Comparison of ENCODE assay signal across 25 cellular contexts in the genomic region with DNA sequence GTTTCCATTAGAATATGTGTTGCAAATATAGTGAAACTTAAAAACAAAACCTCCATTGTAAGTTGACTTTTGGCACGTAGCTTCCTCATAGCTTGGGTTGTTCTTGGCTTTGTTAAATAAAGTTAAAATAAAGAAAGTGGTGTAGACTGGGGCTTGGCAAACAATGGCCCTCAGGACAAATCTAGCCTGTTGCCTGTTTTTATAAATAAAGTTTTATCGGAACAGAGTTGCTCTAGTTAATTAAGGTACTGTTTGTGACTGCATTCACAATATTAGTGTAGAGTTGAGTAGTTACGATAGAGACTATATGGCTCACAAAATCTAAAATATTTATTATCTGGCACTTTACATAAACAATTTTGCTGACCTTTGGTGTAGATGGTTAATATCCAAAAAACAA.
"Had no signal": no experiment of that assay in that cellular context is flagged by ENCODE, and none has a peak within 500 bp of the region (broad histone marks: within the 10 kb centered on the region; RNA-seq: fewer than 3 reads in every experiment).

No MANE protein-coding gene starts in this region.

- FAIRE-seq: endothelial cell of umbilical vein, keratinocyte had no signal

- H3K4me1 ChIP-seq: spleen had no signal

- H3K9me3 ChIP-seq: colonic mucosa, esophagus muscularis mucosa, ovary, psoas muscle, spleen, suprapubic skin, vagina had no signal

- H3K27ac ChIP-seq: colonic mucosa, esophagus muscularis mucosa, foreskin keratinocyte, ovary, psoas muscle, skin epidermis, spleen, suprapubic skin, vagina had no signal

- H3K27me3 Mint-ChIP-seq: dendritic cell treated with granulocyte-macrophage colony-stimulating factor and Interleukin-4, amounts not matched to agents 40 ng/mL and 50 ng/mL, for 4 days; memory B cell; stimulated activated naive CD8-positive, alpha-beta T cell treated with anti-CD3 and anti-CD28 coated beads, Interleukin-15, amount 100 ng/mL, for 72 hours had no signal

- H3K36me3 Mint-ChIP-seq: natural killer cell had no signal

- H3K4me3 ChIP-seq: colonic mucosa, esophagus muscularis mucosa, lung, ovary, psoas muscle, skin epidermis, spleen, suprapubic skin, vagina had no signal

- ATAC-seq: foreskin keratinocyte; left lobe of liver; natural killer cell; psoas muscle; right cardiac atrium; stimulated activated naive CD8-positive, alpha-beta T cell treated with anti-CD3 and anti-CD28 coated beads, Interleukin-15, amount 100 ng/mL, for 72 hours had no signal

- DNase-seq: colonic mucosa; effector CD8-positive, alpha-beta T cell; foreskin keratinocyte; head of caudate nucleus; natural killer cell; occipital lobe; ovary; posterior cingulate gyrus; psoas muscle; spleen; stimulated activated CD4-positive, alpha-beta T cell treated with anti-CD3 and anti-CD28 coated beads, Interleukin-4, amount 100 ng/mL, for 4 hours; stimulated activated naive CD4-positive, alpha-beta T cell; stimulated activated naive CD8-positive, alpha-beta T cell treated with anti-CD3 and anti-CD28 coated beads, Interleukin-15, amount 100 ng/mL, for 72 hours; trophoblast cell had no signal

- H3K4me3 Mint-ChIP-seq: dendritic cell treated with granulocyte-macrophage colony-stimulating factor and Interleukin-4, amounts not matched to agents 40 ng/mL and 50 ng/mL, for 4 days; memory B cell; natural killer cell had no signal

- H3K27me3 ChIP-seq: colonic mucosa, esophagus muscularis mucosa, foreskin keratinocyte, ovary, spleen, suprapubic skin, vagina had no signal

- H3K27ac Mint-ChIP-seq: dendritic cell treated with granulocyte-macrophage colony-stimulating factor and Interleukin-4, amounts not matched to agents 40 ng/mL and 50 ng/mL, for 4 days; memory B cell; natural killer cell; stimulated activated naive CD8-positive, alpha-beta T cell treated with anti-CD3 and anti-CD28 coated beads, Interleukin-15, amount 100 ng/mL, for 72 hours had no signal

- H3K9me3 Mint-ChIP-seq: dendritic cell treated with granulocyte-macrophage colony-stimulating factor and Interleukin-4, amounts not matched to agents 40 ng/mL and 50 ng/mL, for 4 days; memory B cell; natural killer cell; stimulated activated naive CD8-positive, alpha-beta T cell treated with anti-CD3 and anti-CD28 coated beads, Interleukin-15, amount 100 ng/mL, for 72 hours had no signal

- H3K36me3 ChIP-seq: colonic mucosa, esophagus muscularis mucosa, ovary, spleen, suprapubic skin, vagina had no signal
